In genomic region chr2:10162586-10163497, GRCh38 we compare ENCODE assay signal across 10 cellular contexts. TPM values are rescaled to one million over a fixed set of nuclear protein-coding genes. Genes with fewer than 3 reads are reported as not detected.
DNase-seq lines count a peak whose midpoint lies in the region; TF ChIP-seq lines count a peak whose summit lies in the region.
"Had no signal": no experiment of that assay in that cellular context is flagged by ENCODE, and none has a peak within 500 bp of the region (broad histone marks: within the 10 kb centered on the region; RNA-seq: fewer than 3 reads in every experiment).

No MANE protein-coding gene starts in this region.

- TF ChIP-seq EP300 in SK-N-SH (IDR thresholded peaks at IDR 0.05; ENCODE audit: borderline replicate concordance in 1 of 2, low read depth in 1 of 2, low read length in 1 of 2), result no peak

- H3K4me2 ChIP-seq in BLaER1 (0 out of 2 replicates have a peak overlapping the region, but pooled peaks have one; percentile 17), SK-N-SH (no peak overlapping the region)

- H3K9me3 ChIP-seq in BLaER1 (no peaks in the 10 kb centered on the region), SK-N-SH (no peaks in the 10 kb centered on the region)

- H3K4me3 ChIP-seq in BLaER1 (no peak overlapping the region), HFF-Myc (replicated peaks; ENCODE audit: low read depth, low read length) (no peak overlapping the region), SK-N-SH (ENCODE audit: low read depth in 2 of 2, low read length in 1 of 2) (no peak overlapping the region)

- H3K4me1 ChIP-seq in BLaER1 (peaks cover 47% of the 10 kb centered on the region), SK-N-SH (ENCODE audit: control insufficient read depth in 1 of 2, insufficient read depth in 2 of 2, low read depth in 1 of 2, low read length in 1 of 2) (peaks cover 0 to 47% of the 10 kb centered on the region in 2 experiments; a peak in 1 of 4 replicates)

- POLR2A ChIA-PET in SK-N-SH (lab: Yijun Ruan, JAX), result interaction anchor here (0.8 to 1.0 kb wide), 2 partner anchors 247 to 284 kb away, joined by 3 to 6 read pairs; no protein-coding TSS in a partner anchor

- TF ChIP-seq RAD21 in SK-N-SH (IDR thresholded peaks at IDR 0.05; ENCODE audit: low read length), result peak; percentile 51

- CTCF ChIA-PET in SK-N-SH (lab: Yijun Ruan, JAX), result interaction anchor here (0.6 to 4.4 kb wide), 20 partner anchors 8 to 272 kb away, joined by 3 to 43 read pairs (median 4); partner anchors contain the start of gene HPCAL1

- H3K79me2 ChIP-seq in SK-N-SH (ENCODE audit: insufficient read depth), result no peaks in the 10 kb centered on the region

- H4K20me1 ChIP-seq in BLaER1, result no peaks in the 10 kb centered on the region
- no peaks in the 10 kb centered on the region for H4K20me1 ChIP-seq in SK-N-SH (ENCODE audit: insufficient read depth)

- DNase-seq in HFF-Myc (ENCODE audit: extremely low read depth, low read depth) (no peak), SK-N-SH (peak; percentile 81), islet precursor cell (peak; percentile 86), amniotic stem cell (lab: John Stamatoyannopoulos, UW) (no peak), HUDEP-2 (lab: John Stamatoyannopoulos, UW; ENCODE audit: unreplicated experiment in 76 of 76) (no peak)
- DNase-seq in activated naive CD4-positive, alpha-beta T cell treated with Interleukin-2 at 50 U/mL for 16 hours, result no peak
- no peak for DNase-seq in activated naive CD4-positive, alpha-beta T cell (lab: John Stamatoyannopoulos, UW)
- DNase-seq: effector CD4-positive, alpha-beta T cell; SHP77 treated with DMSO at 0.1 percent for 48 hours had no signal

- H2AFZ ChIP-seq in SK-N-SH (ENCODE audit: low read depth), result no peak overlapping the region

- TF ChIP-seq CTCF in HFF-Myc (IDR thresholded peaks at IDR 0.05; ENCODE audit: low read depth, low read length, missing control alignments) (peak; percentile 4), SK-N-SH (IDR thresholded peaks at IDR 0.05) (no peak)

- no peaks in the 10 kb centered on the region for H3F3A ChIP-seq in SK-N-SH (replicated peaks; ENCODE audit: insufficient read depth)

- H3K9me2 ChIP-seq in SK-N-SH, result no peaks in the 10 kb centered on the region

- 81% methylated on average over 15 of the region's 18 CpGs for WGBS in SK-N-SH (ENCODE audit: low lambda C conversion rate)

- H3K27ac ChIP-seq in BLaER1 (no peak overlapping the region), SK-N-SH (ENCODE audit: low read depth in 2 of 2, low read length in 1 of 2) (peak overlapping the region in 1 of 2 experiments; percentile 39; a peak in 1 of 4 replicates)

- H3K9ac ChIP-seq in BLaER1 (no peak overlapping the region), SK-N-SH (no peak overlapping the region)

- H3K36me3 ChIP-seq in BLaER1 (peaks cover 71% of the 10 kb centered on the region), SK-N-SH (replicated peaks in 1 of 2; ENCODE audit: control insufficient read depth in 1 of 2, insufficient read depth in 2 of 2, low read length in 1 of 2) (no peaks in the 10 kb centered on the region)

- H3K27me3 ChIP-seq in BLaER1 (no peaks in the 10 kb centered on the region), SK-N-SH (ENCODE audit: insufficient read depth) (no peaks in the 10 kb centered on the region)

TF ChIP-seq in SK-N-SH, 30 proteins besides CTCF, POLR2A, EP300 and RAD21:
- no peak for TF ChIP-seq MAX (IDR thresholded peaks at IDR 0.05; ENCODE audit: low read depth)
- TF ChIP-seq SMC3 (IDR thresholded peaks at IDR 0.05; ENCODE audit: low read depth, low read length), result peak; percentile 22; the same call in 1 of the 2 replicates

RNA-seq across cellular contexts. Expression of gene RRM2, which starts 40.3 kb away (rescaled TPM):
- 23.6 and 38.9 TPM in 2 replicates for polyA plus RNA-seq in SK-N-SH (2012; rRNA removed)
- polyA plus RNA-seq in SK-N-SH (2012; cell fraction: cytosol; rRNA removed), result 32.2 and 37.7 TPM in 2 replicates
- polyA plus RNA-seq in SK-N-SH (2012; cell fraction: nucleus; rRNA removed), result 53.0 and 97.8 TPM in 2 replicates

Comparison
In these comparisons a context has a peak if more than half of its experiments do, and no peak if none do; other contexts are left out.
1. DNase-seq: peak in SK-N-SH (single experiment) and islet precursor cell (single experiment); none in HFF-Myc (single experiment), amniotic stem cell (single experiment), activated naive CD4-positive, alpha-beta T cell treated with Interleukin-2 at 50 U/mL for 16 hours (single experiment), HUDEP-2 (0 of 76) and activated naive CD4-positive, alpha-beta T cell (0 of 4).